Comparison of ENCODE assay signal across 2 cellular contexts in the genomic region with DNA sequence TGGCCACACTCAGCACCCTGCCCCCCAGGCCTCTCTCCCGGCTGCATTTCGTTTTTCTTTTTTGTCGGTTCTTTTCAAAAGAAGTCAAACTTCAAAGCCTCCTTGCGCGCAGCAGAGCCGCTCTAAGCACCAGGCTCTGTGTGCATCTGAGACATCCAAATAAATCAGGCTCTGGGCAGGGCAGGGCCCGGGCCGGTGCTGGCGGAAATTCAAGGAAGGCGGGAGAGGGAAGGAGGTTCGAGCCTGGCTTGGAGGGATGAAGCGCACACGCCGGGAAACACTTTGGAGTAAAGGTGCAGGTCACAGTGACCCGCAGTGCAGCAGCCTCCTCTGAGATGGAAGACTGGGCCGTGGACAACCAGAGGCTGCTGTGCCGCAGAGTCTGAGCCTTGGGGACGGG.
TF ChIP-seq lines count a peak whose summit lies in the region.

No MANE protein-coding gene starts in this region.

TF ChIP-seq in GM23338, 12 proteins besides CTCF, POLR2A, EP300 and RAD21:
- TF ChIP-seq EZH2 (IDR thresholded peaks at IDR 0.05; ENCODE audit: low read depth, unreplicated experiment) (no peak), POLR2AphosphoS5 (IDR thresholded peaks at IDR 0.05; ENCODE audit: low read depth) (no peak)

TF ChIP-seq in H1, 55 proteins besides CTCF, POLR2A, EP300 and RAD21:
- TF ChIP-seq PHF8 (conservative IDR thresholded peaks at IDR 0.05; ENCODE audit: low read depth, low read length): no peak
- TF ChIP-seq RNF2 (IDR thresholded peaks at IDR 0.05; ENCODE audit: borderline replicate concordance, low read depth, low read length, missing control alignments, poor library complexity, severe bottlenecking): no peak
